ENCODE assay signal across 8 cellular contexts in genomic region chr2:86372641-86373502, GRCh38. TPM values are rescaled to one million over a fixed set of nuclear protein-coding genes. Genes with fewer than 3 reads are reported as not detected.
DNase-seq lines count a peak whose midpoint lies in the region; ATAC-seq and TF ChIP-seq lines count a peak whose summit lies in the region.

No MANE protein-coding gene starts in this region.

- H3K27me3 Mint-ChIP-seq in type B pancreatic cell, result peaks cover 17% of the 10 kb centered on the region

- ATAC-seq in GM21360 (IDR thresholded peaks at IDR 0.05; ENCODE audit: unreplicated experiment), result no peak

- H3K27ac Mint-ChIP-seq in type B pancreatic cell, result no peak overlapping the region

- peaks cover 2% of the 10 kb centered on the region for H3K4me1 Mint-ChIP-seq in type B pancreatic cell (ENCODE audit: unreplicated experiment)

- DNase-seq in NCI-H510A treated with DMSO at 0.1 percent for 48 hours (lab: John Stamatoyannopoulos, UW), result peak; percentile 7
- no peak for DNase-seq in NCI-H510A (lab: John Stamatoyannopoulos, UW)
- peak; percentile 13 for DNase-seq in NCI-H1105 (lab: John Stamatoyannopoulos, UW)
- peak; percentile 15 for DNase-seq in amniotic stem cell (lab: John Stamatoyannopoulos, UW)
- peak; percentile 75 for DNase-seq in iPS-NIHi7 (ENCODE audit: extremely low spot score)
- DNase-seq in type B pancreatic cell (ENCODE audit: extremely low spot score, unreplicated experiment), result no peak
- DNase-seq in activated gamma-delta T cell (lab: John Stamatoyannopoulos, UW), result no peak

- peak; percentile 76 for TF ChIP-seq CTCF in type B pancreatic cell (conservative IDR thresholded peaks at IDR 0.05)

- no peaks in the 10 kb centered on the region for H3K9me3 Mint-ChIP-seq in type B pancreatic cell

- no peak overlapping the region for H3K4me3 Mint-ChIP-seq in type B pancreatic cell

- H3K36me3 Mint-ChIP-seq in type B pancreatic cell, result no peaks in the 10 kb centered on the region

RNA-seq across cellular contexts. Expression of gene REEP1, which starts 35.4 kb away (rescaled TPM):
- total RNA-seq in type B pancreatic cell (ENCODE audit: low replicate concordance), result 6.4 and 14.1 TPM in 2 replicates

Comparison
In these comparisons a context has a peak if more than half of its experiments do, and no peak if none do; other contexts are left out.
1. DNase-seq: peak in NCI-H510A treated with DMSO at 0.1 percent for 48 hours (single experiment), NCI-H1105 (single experiment), amniotic stem cell (single experiment) and iPS-NIHi7 (single experiment); none in NCI-H510A (single experiment), type B pancreatic cell (single experiment) and activated gamma-delta T cell (single experiment).